In the genomic region with DNA sequence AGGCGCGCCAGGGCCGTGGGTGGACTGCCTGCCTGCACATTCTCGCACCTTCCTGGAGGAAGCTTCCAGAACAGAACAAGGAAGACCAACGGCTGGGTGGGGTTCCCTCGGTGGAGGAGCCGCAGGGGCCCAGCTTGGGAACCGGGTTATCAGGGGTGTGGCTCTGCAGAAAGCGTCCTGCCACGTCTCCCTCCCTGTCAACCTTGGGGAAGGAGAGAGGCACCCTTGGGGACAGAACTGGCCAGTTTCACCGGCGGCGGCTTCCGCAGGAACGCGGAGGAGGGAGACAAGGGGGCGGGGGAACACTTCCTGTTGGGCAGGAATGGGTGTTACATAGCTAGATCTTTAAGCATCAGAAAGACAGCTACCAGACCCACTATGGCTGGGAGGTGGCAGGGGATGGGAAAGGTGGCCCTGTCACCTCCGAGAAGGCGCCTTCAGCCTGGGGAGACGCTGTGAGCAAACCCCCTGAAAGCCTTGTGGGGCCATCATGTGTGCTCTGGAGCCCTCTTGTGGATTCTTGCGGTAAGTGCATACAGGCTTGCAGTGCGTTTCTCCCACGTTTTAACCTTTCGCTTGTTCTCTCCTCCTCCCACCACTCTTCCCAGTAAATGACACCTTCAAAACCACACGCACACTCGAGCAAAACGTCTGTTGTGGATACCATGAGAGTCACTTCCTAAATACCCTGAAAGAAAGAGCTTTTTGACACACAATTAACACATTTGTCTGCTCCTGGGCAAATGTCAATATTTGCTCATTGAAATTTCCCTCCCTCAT, we compare ENCODE assay signal across 8 cellular contexts. TPM values are rescaled to one million over a fixed set of nuclear protein-coding genes. Genes with fewer than 3 reads are reported as not detected.
DNase-seq lines count a peak whose midpoint lies in the region; ATAC-seq, FAIRE-seq and TF ChIP-seq lines count a peak whose summit lies in the region.

No MANE protein-coding gene starts in this region.

- DNase-seq in D341Med (ENCODE audit: low spot score) (peak; percentile 81), NCI-H2107 (lab: John Stamatoyannopoulos, UW) (peak; percentile 70), breast epithelium (ENCODE audit: low spot score in 2 of 2) (peak; percentile 54 to 68), iPS-NIHi11 (ENCODE audit: low spot score) (peak; percentile 82), small intestine (peak; percentile 81)

- intact Hi-C loops in breast epithelium (cut with DNase I; ENCODE audit: low total_unique reads): loop anchor here (10.0 kb wide), 2 partner anchors 199 to 499 kb away; a partner anchor contains a TSS

- H3K36me3 ChIP-seq in breast epithelium (no peaks in the 10 kb centered on the region), small intestine (ENCODE audit: control insufficient read depth in 2 of 2, insufficient read depth in 2 of 2, low read length in 2 of 2) (peaks cover 0 to 4% of the 10 kb centered on the region in 2 donors)

- H3K4me1 ChIP-seq in breast epithelium: peaks cover 0 to 6% of the 10 kb centered on the region in 2 donors
- H3K4me1 ChIP-seq in small intestine (ENCODE audit: control insufficient read depth in 2 of 2, insufficient read depth in 1 of 2, low read depth in 1 of 2, low read length in 1 of 2): no peaks in the 10 kb centered on the region

- FAIRE-seq in small intestine (lab: Jason Lieb, UNC): no peak

- WGBS in small intestine, 3 donors: 0 to 2% (median 1%) methylated on average over 27 of the region's 27 CpGs

- H3K9me3 ChIP-seq in breast epithelium (no peaks in the 10 kb centered on the region), small intestine (ENCODE audit: control insufficient read depth, low read depth) (no peaks in the 10 kb centered on the region)

- ATAC-seq in HG02642 (IDR thresholded peaks at IDR 0.05; ENCODE audit: poor library complexity, unreplicated experiment) (peak; percentile 68), GM21723 (IDR thresholded peaks at IDR 0.05; ENCODE audit: unreplicated experiment) (no peak)

- H3K4me3 ChIP-seq in breast epithelium (peak overlapping the region; percentile 42 to 61 (median 48)), small intestine (ENCODE audit: low read depth in 1 of 2, low read length in 2 of 2) (peak overlapping the region in 1 of 2 donors; percentile 28)

- no peaks in the 10 kb centered on the region for H3K27me3 ChIP-seq in breast epithelium
- no peaks in the 10 kb centered on the region for H3K27me3 ChIP-seq in small intestine (ENCODE audit: control insufficient read depth in 2 of 2, insufficient read depth in 2 of 2, low read length in 2 of 2)

- peak; percentile 92 for TF ChIP-seq CTCF in VCaP (conservative IDR thresholded peaks at IDR 0.05)
- peak; percentile 98 to 99 (median 99) for TF ChIP-seq CTCF in breast epithelium (IDR thresholded peaks at IDR 0.05)

- no peak for TF ChIP-seq POLR2A in breast epithelium (IDR thresholded peaks at IDR 0.05)

- H3K27ac ChIP-seq in VCaP: peak overlapping the region; percentile 74
- H3K27ac ChIP-seq in breast epithelium: peak overlapping the region; percentile 52 to 63
- peak overlapping the region; percentile 17 to 59 for H3K27ac ChIP-seq in small intestine (ENCODE audit: low read depth in 1 of 2, low read length in 1 of 2)

RNA-seq across cellular contexts. Expression of a gene that starts 3.8 kb away (rescaled TPM):
- 10 to 100 TPM in 2 of 3 donors, 1 to 10 TPM in 1; 1.4 to 34.0 (median 17.7) TPM for total RNA-seq in breast epithelium
- 10 to 100 TPM; 27.4 to 39.8 (median 36.7) TPM for polyA plus RNA-seq in small intestine

RNA-seq across cellular contexts. Expression of a gene that starts 48.1 kb away (rescaled TPM):
- total RNA-seq in breast epithelium: 10 to 100 TPM; 47.5 to 91.6 (median 53.3) TPM
- polyA plus RNA-seq in small intestine: 10 to 100 TPM in 1 of 3 donors, 1 to 10 TPM in 2; 9.4 to 25.6 (median 9.7) TPM
